In the genomic region with DNA sequence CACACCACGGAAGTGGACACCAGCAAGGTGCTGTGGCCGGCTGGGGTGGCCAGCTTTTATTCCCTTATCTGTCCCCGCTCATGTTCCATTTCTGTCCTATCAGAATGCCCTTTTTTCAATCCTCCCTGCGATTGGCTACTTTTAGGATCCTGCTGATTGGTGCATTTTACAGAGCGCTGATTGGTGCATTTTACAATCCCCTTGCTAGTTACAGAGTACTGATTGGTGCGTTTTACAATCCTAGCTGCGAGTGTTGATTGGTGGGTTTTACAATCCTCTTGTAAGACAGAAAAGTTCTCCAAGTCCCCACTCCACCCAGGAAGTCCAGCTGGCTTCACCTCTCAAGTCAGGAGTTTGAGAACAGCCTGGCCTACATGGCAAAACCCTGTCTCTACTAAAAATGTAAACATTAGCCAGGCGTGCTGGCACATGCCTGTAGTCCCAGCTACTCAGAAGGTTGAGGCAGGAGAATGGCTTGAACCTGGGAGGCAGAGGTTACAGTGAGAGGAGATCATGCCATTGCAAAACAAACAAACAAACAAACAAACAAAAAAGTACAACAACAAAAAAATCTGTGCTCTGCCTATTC, we compare ENCODE assay signal across 4 cellular contexts.
TF ChIP-seq lines count a peak whose summit lies in the region.
"Not testable (repeated sequence)": the region's sequence is repeated elsewhere in the genome, so short reads cannot be mapped to it uniquely, and the experiment has no call there.

No MANE protein-coding gene starts in this region.

TF ChIP-seq in HEK293, 187 proteins besides CTCF, POLR2A, EP300 and RAD21:
- TF ChIP-seq SETDB1 (IDR thresholded peaks at IDR 0.05; ENCODE audit: insufficient read length, low read length) = peak; percentile 19

TF ChIP-seq in K562, 482 proteins besides CTCF, POLR2A, EP300 and RAD21:
- peak; percentile 22 for TF ChIP-seq NFYB (IDR thresholded peaks at IDR 0.05; ENCODE audit: extremely low read depth, insufficient read length)
- peak; percentile 60 for TF ChIP-seq CC2D1A (IDR thresholded peaks at IDR 0.05)
- TF ChIP-seq ZNF316 (IDR thresholded peaks at IDR 0.05) = peak; percentile 67
- TF ChIP-seq, protein P1, sequence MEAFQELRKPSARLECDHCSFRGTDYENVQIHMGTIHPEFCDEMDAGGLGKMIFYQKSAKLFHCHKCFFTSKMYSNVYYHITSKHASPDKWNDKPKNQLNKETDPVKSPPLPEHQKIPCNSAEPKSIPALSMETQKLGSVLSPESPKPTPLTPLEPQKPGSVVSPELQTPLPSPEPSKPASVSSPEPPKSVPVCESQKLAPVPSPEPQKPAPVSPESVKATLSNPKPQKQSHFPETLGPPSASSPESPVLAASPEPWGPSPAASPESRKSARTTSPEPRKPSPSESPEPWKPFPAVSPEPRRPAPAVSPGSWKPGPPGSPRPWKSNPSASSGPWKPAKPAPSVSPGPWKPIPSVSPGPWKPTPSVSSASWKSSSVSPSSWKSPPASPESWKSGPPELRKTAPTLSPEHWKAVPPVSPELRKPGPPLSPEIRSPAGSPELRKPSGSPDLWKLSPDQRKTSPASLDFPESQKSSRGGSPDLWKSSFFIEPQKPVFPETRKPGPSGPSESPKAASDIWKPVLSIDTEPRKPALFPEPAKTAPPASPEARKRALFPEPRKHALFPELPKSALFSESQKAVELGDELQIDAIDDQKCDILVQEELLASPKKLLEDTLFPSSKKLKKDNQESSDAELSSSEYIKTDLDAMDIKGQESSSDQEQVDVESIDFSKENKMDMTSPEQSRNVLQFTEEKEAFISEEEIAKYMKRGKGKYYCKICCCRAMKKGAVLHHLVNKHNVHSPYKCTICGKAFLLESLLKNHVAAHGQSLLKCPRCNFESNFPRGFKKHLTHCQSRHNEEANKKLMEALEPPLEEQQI (IDR thresholded peaks at IDR 0.05) = 0 out of 2 replicates have a peak, but pooled peaks have one; percentile 38
- peak; percentile 66 for TF ChIP-seq ASH1L (IDR thresholded peaks at IDR 0.05; ENCODE audit: borderline replicate concordance, low read depth, partially characterized antibody)
- TF ChIP-seq RBM25 (IDR thresholded peaks at IDR 0.05; ENCODE audit: low read depth, low read length, severe bottlenecking) = peak; percentile 5
- TF ChIP-seq FOXM1 (IDR thresholded peaks at IDR 0.05; ENCODE audit: low read depth) = 0 out of 2 replicates have a peak, but pooled peaks have one; percentile 33
- TF ChIP-seq FOXM1 (CRISPR knock-in tag; IDR thresholded peaks at IDR 0.05; ENCODE audit: low read depth) = not testable (repeated sequence)

TF ChIP-seq in H1, 55 proteins besides CTCF, POLR2A, EP300 and RAD21:
- TF ChIP-seq SP1 (IDR thresholded peaks at IDR 0.05; ENCODE audit: low read depth, low read length) = 0 out of 2 replicates have a peak, but pooled peaks have one; percentile 15

TF ChIP-seq in HepG2, 621 proteins besides CTCF, POLR2A, EP300 and RAD21:
- TF ChIP-seq NFYC (CRISPR knock-in tag; IDR thresholded peaks at IDR 0.05) = peak; percentile 51; the same call in 1 of the 2 replicates
TF ChIP-seq in HepG2: peak in this region for 1; not testable (repeated sequence) for 620.
